20 cellular contexts compared by ENCODE assay signal in genomic region chr5:24325306-24325832, GRCh38.
DNase-seq lines count a peak whose midpoint lies in the region; ATAC-seq, FAIRE-seq and TF ChIP-seq lines count a peak whose summit lies in the region.
"Had no signal": no experiment of that assay in that cellular context is flagged by ENCODE, and none has a peak within 500 bp of the region (broad histone marks: within the 10 kb centered on the region; RNA-seq: fewer than 3 reads in every experiment).

No MANE protein-coding gene starts in this region.

- no peaks in the 10 kb centered on the region for H3K27me3 Mint-ChIP-seq in CD8-positive, alpha-beta memory T cell
- H3K27me3 Mint-ChIP-seq: B cell had no signal

- H3K27ac Mint-ChIP-seq in CD8-positive, alpha-beta memory T cell: no peak overlapping the region
- H3K27ac Mint-ChIP-seq: B cell; CD8-positive, alpha-beta T cell; GM23338 had no signal

- no peaks in the 10 kb centered on the region for H3K36me3 Mint-ChIP-seq in CD8-positive, alpha-beta memory T cell
- H3K36me3 Mint-ChIP-seq: CD8-positive, alpha-beta T cell had no signal

- no peaks in the 10 kb centered on the region for H3F3A ChIP-seq in SU-DHL-6 (ENCODE audit: insufficient read depth)

- H3K9me2 ChIP-seq in SU-DHL-6 (replicated peaks; ENCODE audit: insufficient read depth, low read length): no peaks in the 10 kb centered on the region

- no peaks in the 10 kb centered on the region for H3K36me3 ChIP-seq in SU-DHL-6 (ENCODE audit: low read length)
- no peaks in the 10 kb centered on the region for H3K36me3 ChIP-seq in CD8-positive, alpha-beta memory T cell (ENCODE audit: insufficient read depth, low read length)
- H3K36me3 ChIP-seq: BLaER1 treated with 17β-estradiol and CSF1 and Interleukin-3, amounts not matched to agents 10 nM and 100 nM had no signal

- H3K4me3 ChIP-seq in SU-DHL-6 (ENCODE audit: insufficient read depth, low read length, poor library complexity, severe bottlenecking): no peak overlapping the region
- no peak overlapping the region for H3K4me3 ChIP-seq in CD8-positive, alpha-beta memory T cell (ENCODE audit: low read length)
- H3K4me3 ChIP-seq: BLaER1 treated with 17β-estradiol and CSF1 and Interleukin-3, amounts not matched to agents 10 nM and 100 nM; GM12878; GM23338 had no signal

- no peaks in the 10 kb centered on the region for H3K79me2 ChIP-seq in SU-DHL-6 (ENCODE audit: insufficient read depth, low read length)

- H3K9me3 ChIP-seq in SU-DHL-6 (ENCODE audit: insufficient read depth, low read length): no peaks in the 10 kb centered on the region
- H3K9me3 ChIP-seq in CD8-positive, alpha-beta memory T cell (ENCODE audit: low read length): no peaks in the 10 kb centered on the region
- H3K9me3 ChIP-seq: BLaER1 treated with 17β-estradiol and CSF1 and Interleukin-3, amounts not matched to agents 10 nM and 100 nM had no signal

- H3K9ac ChIP-seq in SU-DHL-6 (ENCODE audit: low read length): no peak overlapping the region
- H3K9ac ChIP-seq: BLaER1 treated with 17β-estradiol and CSF1 and Interleukin-3, amounts not matched to agents 10 nM and 100 nM had no signal

- peaks cover 6 to 27% (median 9%) of the 10 kb centered on the region in 5 donors for H3K9me3 Mint-ChIP-seq in CD8-positive, alpha-beta memory T cell
- H3K9me3 Mint-ChIP-seq: GM23338 had no signal

- H4K20me1 ChIP-seq in SU-DHL-6 (ENCODE audit: low read depth, low read length): no peaks in the 10 kb centered on the region
- H4K20me1 ChIP-seq: BLaER1 treated with 17β-estradiol and CSF1 and Interleukin-3, amounts not matched to agents 10 nM and 100 nM had no signal

- peak; percentile 10 for DNase-seq in NCI-H69 (lab: John Stamatoyannopoulos, UW)
- peak; percentile 6 for DNase-seq in kidney tubule cell (ENCODE audit: low spot score)
- DNase-seq in CD8-positive, alpha-beta memory T cell: no peak
- DNase-seq in RCC 7860 (ENCODE audit: low spot score): no peak
- DNase-seq: CD8-positive, alpha-beta T cell; COR-L47; DMS 273 treated with DMSO at 0.1 percent for 48 hours; DMS53; DND-41; EL; HCEC 1CT; IMR-90 had no signal

- POLR2A ChIA-PET in CD8-positive, alpha-beta memory T cell (lab: Charles Lee): no interaction called here

- peak overlapping the region; percentile 15 for H3K4me2 ChIP-seq in SU-DHL-6 (ENCODE audit: low read depth, low read length, poor library complexity, severe bottlenecking)
- H3K4me2 ChIP-seq: GM23338 had no signal

- no peak for FAIRE-seq in RCC 7860 (lab: Jason Lieb, UNC)
- FAIRE-seq: GM12878, GM19239 had no signal

- TF ChIP-seq CTCF in SU-DHL-6 (IDR thresholded peaks at IDR 0.05; ENCODE audit: insufficient read depth, low read length, poor library complexity, severe bottlenecking): no peak

- H3K27ac ChIP-seq in SU-DHL-6 (ENCODE audit: low read depth, low read length): no peak overlapping the region
- H3K27ac ChIP-seq in CD8-positive, alpha-beta memory T cell (ENCODE audit: low read depth, low read length): no peak overlapping the region
- H3K27ac ChIP-seq: BLaER1 treated with 17β-estradiol and CSF1 and Interleukin-3, amounts not matched to agents 10 nM and 100 nM; HL-60 had no signal

- H3K4me1 Mint-ChIP-seq in CD8-positive, alpha-beta memory T cell: no peaks in the 10 kb centered on the region
- H3K4me1 Mint-ChIP-seq: B cell, GM23338 had no signal

- H2AFZ ChIP-seq in SU-DHL-6 (ENCODE audit: low read depth, low read length, severe bottlenecking): peak overlapping the region; percentile 37
- H2AFZ ChIP-seq: GM23338 had no signal

- ATAC-seq in GM21529 (IDR thresholded peaks at IDR 0.05; ENCODE audit: unreplicated experiment): no peak
- ATAC-seq: CD8-positive, alpha-beta T cell; GM12878; GM23338 had no signal

- CTCF ChIA-PET in CD8-positive, alpha-beta memory T cell (lab: Charles Lee): no interaction called here

- no peak overlapping the region for H3K4me3 Mint-ChIP-seq in CD8-positive, alpha-beta memory T cell
- H3K4me3 Mint-ChIP-seq: B cell; CD8-positive, alpha-beta T cell; GM23338 had no signal

- no peaks in the 10 kb centered on the region for H3K4me1 ChIP-seq in CD8-positive, alpha-beta memory T cell (ENCODE audit: insufficient read depth, low read length)

- H3K27me3 ChIP-seq in SU-DHL-6 (ENCODE audit: low read length): no peaks in the 10 kb centered on the region
- H3K27me3 ChIP-seq in CD8-positive, alpha-beta memory T cell (ENCODE audit: insufficient read depth, low read length, poor library complexity, severe bottlenecking): no peaks in the 10 kb centered on the region
- H3K27me3 ChIP-seq: BLaER1 treated with 17β-estradiol and CSF1 and Interleukin-3, amounts not matched to agents 10 nM and 100 nM had no signal

Comparison
In these comparisons a context has a peak if more than half of its experiments do, and no peak if none do; other contexts are left out.
1. DNase-seq: peak in NCI-H69 (single experiment) and kidney tubule cell (single experiment); none in CD8-positive, alpha-beta memory T cell (0 of 5) and RCC 7860 (single experiment).